Comparison of ENCODE assay signal across 8 cellular contexts in genomic region chr11:17076517-17077239, GRCh38. TPM values are rescaled to one million over a fixed set of nuclear protein-coding genes. Genes with fewer than 3 reads are reported as not detected.
A peak's percentile ranks its signal among the peaks of the same experiment; 100 is the strongest.
DNase-seq lines count a peak whose midpoint lies in the region; ATAC-seq and TF ChIP-seq lines count a peak whose summit lies in the region.

No MANE protein-coding gene starts in this region.

- no peaks in the 10 kb centered on the region for H3K27me3 ChIP-seq in GM23338 (ENCODE audit: insufficient read depth)

- TF ChIP-seq CTCF in GM23338 (conservative IDR thresholded peaks at IDR 0.05; ENCODE audit: low read depth in 2 of 2): no peak
- no peak for TF ChIP-seq CTCF in fibroblast of pulmonary artery (IDR thresholded peaks at IDR 0.05; ENCODE audit: low read length, missing control alignments)

- H3K4me1 ChIP-seq in GM23338 (ENCODE audit: insufficient read depth): peaks cover 11% of the 10 kb centered on the region

- peaks cover 35% of the 10 kb centered on the region for H3K36me3 ChIP-seq in GM23338 (ENCODE audit: insufficient read depth)

- H3K27ac Mint-ChIP-seq in GM23338 (peak overlapping the region; percentile 99), T-helper 17 cell (peak overlapping the region; percentile 98)

- H3K9me2 ChIP-seq in GM23338 (ENCODE audit: insufficient read depth): no peaks in the 10 kb centered on the region

- H3K9me3 ChIP-seq in T-helper 17 cell (ENCODE audit: control insufficient read depth, low read length, poor library complexity, severe bottlenecking): peaks cover 3% of the 10 kb centered on the region

- peaks cover 30% of the 10 kb centered on the region for H3K79me2 ChIP-seq in GM23338 (replicated peaks; ENCODE audit: insufficient read depth)

- H3K36me3 Mint-ChIP-seq in GM23338 (ENCODE audit: low read depth) (peaks cover 73% of the 10 kb centered on the region), T-helper 17 cell (ENCODE audit: low read depth) (peaks cover 7% of the 10 kb centered on the region)

- H3K9me3 Mint-ChIP-seq in GM23338: peaks cover 3% of the 10 kb centered on the region; the same call in 2 of the 3 replicates

- H3K27ac ChIP-seq in GM23338 (ENCODE audit: low read depth): peak overlapping the region; percentile 75

- H3F3A ChIP-seq in GM23338 (replicated peaks; ENCODE audit: low read depth): peaks cover 51% of the 10 kb centered on the region

- H3K4me1 Mint-ChIP-seq in GM23338: peaks cover 18% of the 10 kb centered on the region
- H3K4me1 Mint-ChIP-seq in T-helper 17 cell: peaks cover 33% of the 10 kb centered on the region

- H3K4me3 ChIP-seq in GM23338 (peak overlapping the region; percentile 91), fibroblast of pulmonary artery (replicated peaks; ENCODE audit: low read depth, low read length) (peak overlapping the region; percentile 98)

- ATAC-seq in GM23338: no peak
- ATAC-seq in T-helper 17 cell: no peak
- no peak for ATAC-seq in GM19328 (IDR thresholded peaks at IDR 0.05; ENCODE audit: unreplicated experiment)
- ATAC-seq in GM21526 (IDR thresholded peaks at IDR 0.05; ENCODE audit: low FRiP score, unreplicated experiment): no peak

- H4K20me1 ChIP-seq in GM23338 (replicated peaks; ENCODE audit: insufficient read depth): peaks cover 29% of the 10 kb centered on the region

- H2AFZ ChIP-seq in GM23338: no peak overlapping the region

- peak overlapping the region; percentile 98 for H3K4me2 ChIP-seq in GM23338

- H3K27me3 Mint-ChIP-seq in GM23338 (ENCODE audit: insufficient read depth, low read depth, poor library complexity): peaks cover 13% of the 10 kb centered on the region
- H3K27me3 Mint-ChIP-seq in T-helper 17 cell: no peaks in the 10 kb centered on the region

- DNase-seq in GM23338 (ENCODE audit: low spot score): no peak
- DNase-seq in T-helper 17 cell: no peak
- peak; percentile 10 for DNase-seq in fibroblast of pulmonary artery (ENCODE audit: low read depth)
- peak; percentile 2 for DNase-seq in renal cortical epithelial cell (ENCODE audit: low read depth)
- no peak for DNase-seq in NCI-H1436 (lab: John Stamatoyannopoulos, UW)
- no peak for DNase-seq in NCI-H345 treated with DMSO at 0.1 percent for 48 hours (lab: John Stamatoyannopoulos, UW; ENCODE audit: unreplicated experiment)

- peak overlapping the region; percentile 99 for H3K4me3 Mint-ChIP-seq in GM23338
- peak overlapping the region; percentile 98 for H3K4me3 Mint-ChIP-seq in T-helper 17 cell

TF ChIP-seq in GM23338, 12 proteins besides CTCF, POLR2A, EP300 and RAD21:
- TF ChIP-seq NANOG (IDR thresholded peaks at IDR 0.05; ENCODE audit: borderline replicate concordance) (no peak), EZH2 (IDR thresholded peaks at IDR 0.05; ENCODE audit: low read depth, unreplicated experiment) (no peak), CREB1 (CRISPR knock-in tag; IDR thresholded peaks at IDR 0.05; ENCODE audit: low read depth) (no peak), REST (IDR thresholded peaks at IDR 0.05; ENCODE audit: unreplicated experiment) (no peak), EZH2phosphoT487 (IDR thresholded peaks at IDR 0.05; ENCODE audit: unreplicated experiment) (no peak), ZNF331 (CRISPR knock-in tag; IDR thresholded peaks at IDR 0.05; ENCODE audit: low read depth) (no peak), STAT1 (IDR thresholded peaks at IDR 0.05; ENCODE audit: unreplicated experiment) (no peak), JUNB (IDR thresholded peaks at IDR 0.05; ENCODE audit: unreplicated experiment) (no peak), ZNF114 (CRISPR knock-in tag; IDR thresholded peaks at IDR 0.05) (no peak)

RNA-seq across cellular contexts. Expression of gene RPS13, which starts 0.8 kb away (rescaled TPM):
- 1,155 and 1,211 TPM in 2 replicates for total RNA-seq in GM23338 (2014; rRNA removed; shearing (Covaris generic))
- polyA plus RNA-seq in GM23338 (2016; fragmentation: Nextera tagmentation; extraction: Ambion mirVana): 1,691 and 1,717 TPM in 2 replicates
- 1,000 to 10,000 TPM; 1,528 to 1,561 TPM for total RNA-seq in T-helper 17 cell
- total RNA-seq in renal cortical epithelial cell: 444 and 900 TPM in 2 replicates

Comparison
In these comparisons a context has a peak if more than half of its experiments do, and no peak if none do; other contexts are left out.
1. DNase-seq: peak in fibroblast of pulmonary artery (single experiment) and renal cortical epithelial cell (single experiment); none in GM23338 (single experiment), T-helper 17 cell (0 of 3), NCI-H1436 (single experiment) and NCI-H345 treated with DMSO at 0.1 percent for 48 hours (single experiment).